10 cellular contexts compared by ENCODE assay signal in the genomic region with DNA sequence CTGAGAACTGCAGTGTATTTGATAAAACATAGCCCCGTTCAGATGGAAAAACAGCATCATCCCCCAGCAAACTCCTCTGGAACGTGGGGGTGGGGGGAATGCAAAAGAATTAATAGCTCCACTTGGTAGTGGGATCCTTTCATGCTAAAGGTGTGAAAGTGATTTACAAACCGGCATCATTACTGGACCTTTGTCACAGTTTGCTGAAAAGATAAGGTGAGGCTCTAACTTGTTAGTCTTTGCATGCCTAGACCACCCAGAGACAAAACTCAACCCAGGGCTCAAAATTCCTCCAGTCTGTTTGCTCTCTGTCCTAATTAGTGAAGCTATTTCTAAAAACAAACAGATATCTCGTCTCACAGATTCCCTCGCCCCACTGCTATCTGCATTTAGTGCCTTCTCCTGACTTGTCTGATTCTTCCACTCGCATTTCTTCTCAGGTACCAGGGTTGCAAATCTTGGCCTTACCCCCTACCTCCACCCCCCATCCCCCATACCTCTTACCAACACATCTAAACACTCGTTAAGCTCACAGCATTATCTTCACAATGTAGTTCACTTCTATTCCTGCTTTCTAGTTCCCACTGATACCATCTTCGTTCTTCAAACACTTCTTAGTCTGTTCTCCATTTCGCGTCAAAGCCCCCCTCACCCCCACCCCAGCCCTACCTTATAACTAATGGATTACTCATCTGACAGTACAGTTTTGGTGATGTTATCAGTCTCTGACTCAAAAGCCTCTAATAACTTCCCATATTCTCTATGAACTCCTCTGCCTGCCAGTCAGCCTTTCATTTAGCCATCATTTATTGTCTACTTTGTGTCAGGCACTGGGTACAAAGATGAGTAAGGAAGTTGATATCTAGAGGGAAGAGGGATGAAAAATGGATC. TPM values are rescaled to one million over a fixed set of nuclear protein-coding genes. Genes with fewer than 3 reads are reported as not detected.
DNase-seq lines count a peak whose midpoint lies in the region; ATAC-seq and TF ChIP-seq lines count a peak whose summit lies in the region.
"Had no signal": no experiment of that assay in that cellular context is flagged by ENCODE, and none has a peak within 500 bp of the region (broad histone marks: within the 10 kb centered on the region; RNA-seq: fewer than 3 reads in every experiment).

No MANE protein-coding gene starts in this region.

- no peaks in the 10 kb centered on the region for H3K9me2 ChIP-seq in Loucy (replicated peaks; ENCODE audit: low read depth, low read length)

- no peak overlapping the region for H3K27ac ChIP-seq in neural progenitor cell
- H3K27ac ChIP-seq: parathyroid adenoma had no signal

- no peaks in the 10 kb centered on the region for H3K27me3 Mint-ChIP-seq in activated naive CD8-positive, alpha-beta T cell treated with anti-CD3 and anti-CD28 coated beads for 36 hours
- peaks cover 10% of the 10 kb centered on the region for H3K27me3 Mint-ChIP-seq in neural progenitor cell (ENCODE audit: insufficient read depth, low read depth)
- no peaks in the 10 kb centered on the region for H3K27me3 Mint-ChIP-seq in effector memory CD8-positive, alpha-beta T cell

- peak overlapping the region; percentile 52 for H3K9ac ChIP-seq in Loucy (ENCODE audit: low read depth, low read length, poor library complexity, severe bottlenecking)
- H3K9ac ChIP-seq in neural progenitor cell, result no peak overlapping the region
- H3K9ac ChIP-seq: parathyroid adenoma had no signal

- H3K27me3 ChIP-seq in Loucy (ENCODE audit: insufficient read depth, low read length, poor library complexity, severe bottlenecking) (no peaks in the 10 kb centered on the region), neural progenitor cell (peaks cover 58% of the 10 kb centered on the region)

- H3K9me3 ChIP-seq in Loucy (ENCODE audit: insufficient read depth, low read depth, low read length) (no peaks in the 10 kb centered on the region), neural progenitor cell (ENCODE audit: low read depth) (no peaks in the 10 kb centered on the region)

- ATAC-seq in effector memory CD8-positive, alpha-beta T cell (replicated peaks), result no peak

- H3K4me3 ChIP-seq in Loucy (ENCODE audit: low read length, poor library complexity, severe bottlenecking) (no peak overlapping the region), neural progenitor cell (no peak overlapping the region)

- H2AFZ ChIP-seq in Loucy (ENCODE audit: low read length) (no peak overlapping the region), neural progenitor cell (replicated peaks) (no peak overlapping the region)
- H2AFZ ChIP-seq: parathyroid adenoma had no signal

- TF ChIP-seq CTCF in Loucy (conservative IDR thresholded peaks at IDR 0.05; ENCODE audit: low read length), result no peak
- TF ChIP-seq CTCF in neural progenitor cell (IDR thresholded peaks at IDR 0.05), result no peak

- H3K4me1 Mint-ChIP-seq in activated naive CD8-positive, alpha-beta T cell treated with anti-CD3 and anti-CD28 coated beads for 36 hours, result peaks cover 78% of the 10 kb centered on the region
- H3K4me1 Mint-ChIP-seq in neural progenitor cell, result peaks cover 88% of the 10 kb centered on the region
- H3K4me1 Mint-ChIP-seq in effector memory CD8-positive, alpha-beta T cell (ENCODE audit: low read depth in 2 of 2), result peaks cover 25 to 35% of the 10 kb centered on the region in 2 donors

- H3K36me3 Mint-ChIP-seq in activated naive CD8-positive, alpha-beta T cell treated with anti-CD3 and anti-CD28 coated beads for 36 hours, result peaks cover 1% of the 10 kb centered on the region
- no peaks in the 10 kb centered on the region for H3K36me3 Mint-ChIP-seq in neural progenitor cell
- H3K36me3 Mint-ChIP-seq in effector memory CD8-positive, alpha-beta T cell (ENCODE audit: insufficient read depth), result peaks cover 15% of the 10 kb centered on the region

- DNase-seq in ELR (ENCODE audit: low read depth) (peak; percentile 80), neural progenitor cell (ENCODE audit: low spot score) (peak; percentile 43), 8988T (no peak), NCI-H187 (lab: John Stamatoyannopoulos, UW) (no peak), NCI-H1105 (lab: John Stamatoyannopoulos, UW) (no peak)
- peak; percentile 50 for DNase-seq in activated naive CD8-positive, alpha-beta T cell treated with anti-CD3 and anti-CD28 coated beads for 36 hours
- DNase-seq in effector memory CD8-positive, alpha-beta T cell, result no peak
- DNase-seq: erythroblast had no signal

- no peaks in the 10 kb centered on the region for H3K36me3 ChIP-seq in Loucy (ENCODE audit: insufficient read depth, low read length)
- H3K36me3 ChIP-seq in neural progenitor cell, result no peaks in the 10 kb centered on the region

- H3K79me2 ChIP-seq in Loucy (ENCODE audit: insufficient read depth, low read length) (peaks cover 1% of the 10 kb centered on the region; the same call in 1 of the 2 replicates), neural progenitor cell (ENCODE audit: low read depth) (no peaks in the 10 kb centered on the region)
- H3K79me2 ChIP-seq: parathyroid adenoma had no signal

- peak overlapping the region; percentile 21 for H3K4me2 ChIP-seq in Loucy (ENCODE audit: low read depth, low read length, poor library complexity, severe bottlenecking)
- peak overlapping the region; percentile 46 for H3K4me2 ChIP-seq in neural progenitor cell

- H3F3A ChIP-seq in Loucy (ENCODE audit: low read depth), result no peaks in the 10 kb centered on the region
- peaks cover 48% of the 10 kb centered on the region for H3F3A ChIP-seq in neural progenitor cell (ENCODE audit: low read depth)

- H3K4me3 Mint-ChIP-seq in activated naive CD8-positive, alpha-beta T cell treated with anti-CD3 and anti-CD28 coated beads for 36 hours, result peak overlapping the region; percentile 68
- peak overlapping the region; percentile 5 for H3K4me3 Mint-ChIP-seq in neural progenitor cell
- H3K4me3 Mint-ChIP-seq in effector memory CD8-positive, alpha-beta T cell, result no peak overlapping the region

- H4K20me1 ChIP-seq in Loucy (ENCODE audit: insufficient read depth, low read length, poor library complexity, severe bottlenecking) (no peaks in the 10 kb centered on the region), neural progenitor cell (ENCODE audit: low read depth) (no peaks in the 10 kb centered on the region)

- H3K9me3 Mint-ChIP-seq in activated naive CD8-positive, alpha-beta T cell treated with anti-CD3 and anti-CD28 coated beads for 36 hours, result peaks cover 3% of the 10 kb centered on the region
- no peaks in the 10 kb centered on the region for H3K9me3 Mint-ChIP-seq in neural progenitor cell
- no peaks in the 10 kb centered on the region for H3K9me3 Mint-ChIP-seq in effector memory CD8-positive, alpha-beta T cell

- H3K27ac Mint-ChIP-seq in activated naive CD8-positive, alpha-beta T cell treated with anti-CD3 and anti-CD28 coated beads for 36 hours, result peak overlapping the region; percentile 95
- no peak overlapping the region for H3K27ac Mint-ChIP-seq in neural progenitor cell
- peak overlapping the region in 1 of 2 donors; percentile 75 for H3K27ac Mint-ChIP-seq in effector memory CD8-positive, alpha-beta T cell

- H3K4me1 ChIP-seq in Loucy (ENCODE audit: insufficient read depth, low read length, poor library complexity, severe bottlenecking) (peaks cover 49% of the 10 kb centered on the region), neural progenitor cell (peaks cover 63% of the 10 kb centered on the region)

RNA-seq across cellular contexts. Expression of gene IER5, which starts 11.8 kb away (rescaled TPM):
- total RNA-seq in activated naive CD8-positive, alpha-beta T cell treated with anti-CD3 and anti-CD28 coated beads for 36 hours, result 10 to 100 TPM; 29.7 to 30.3 TPM
- total RNA-seq in neural progenitor cell (ENCODE audit: low replicate concordance), result 8.0 and 15.3 TPM in 2 replicates

Comparison
In these comparisons a context has a peak if more than half of its experiments do, and no peak if none do; other contexts are left out.
1. DNase-seq: peak in ELR (single experiment), activated naive CD8-positive, alpha-beta T cell treated with anti-CD3 and anti-CD28 coated beads for 36 hours (single experiment) and neural progenitor cell (single experiment); none in 8988T (single experiment), NCI-H187 (0 of 2), NCI-H1105 (single experiment) and effector memory CD8-positive, alpha-beta T cell (0 of 3).
2. H3K4me3 Mint-ChIP-seq: peak in activated naive CD8-positive, alpha-beta T cell treated with anti-CD3 and anti-CD28 coated beads for 36 hours (single experiment) and neural progenitor cell (single experiment); none in effector memory CD8-positive, alpha-beta T cell (0 of 2).